Comparison of ENCODE assay signal across 9 cellular contexts in genomic region chr1:150874455-150875196, GRCh38. TPM values are rescaled to one million over a fixed set of nuclear protein-coding genes. Genes with fewer than 3 reads are reported as not detected.
DNase-seq lines count a peak whose midpoint lies in the region; ATAC-seq and TF ChIP-seq lines count a peak whose summit lies in the region.
"Had no signal": no experiment of that assay in that cellular context is flagged by ENCODE, and none has a peak within 500 bp of the region (broad histone marks: within the 10 kb centered on the region; RNA-seq: fewer than 3 reads in every experiment).

No MANE protein-coding gene starts in this region.

- WGBS in transverse colon (ENCODE audit: low coverage in 1 of 2), 2 donors = 6 to 48% methylated on average over 1 to 7 of the region's 7 CpGs

- no peaks in the 10 kb centered on the region for H3K4me1 ChIP-seq in ascending aorta
- H3K4me1 ChIP-seq in lower lobe of right lung = peaks cover 20% of the 10 kb centered on the region
- H3K4me1 ChIP-seq in transverse colon = peaks cover 0 to 25% (median 23%) of the 10 kb centered on the region in 4 donors

- peaks cover 7% of the 10 kb centered on the region for H3K36me3 Mint-ChIP-seq in activated T-cell treated with anti-CD3 and anti-CD28 coated beads, Interleukin-2, amount 50 U/mL, for 4 hours (ENCODE audit: insufficient read depth)

- H3K27ac ChIP-seq in ascending aorta (peak overlapping the region; percentile 31 to 99), lower lobe of right lung (peak overlapping the region; percentile 93), transverse colon (peak overlapping the region; percentile 96 to 99 (median 97))

- H3K4me3 ChIP-seq in ascending aorta (peak overlapping the region; percentile 87 to 99), lower lobe of right lung (peak overlapping the region; percentile 90), transverse colon (peak overlapping the region in 3 of 4 donors; percentile 76 to 99 (median 91))

- H3K9me3 Mint-ChIP-seq in activated T-cell treated with anti-CD3 and anti-CD28 coated beads, Interleukin-2, amount 50 U/mL, for 4 hours = no peaks in the 10 kb centered on the region

- no peak for TF ChIP-seq CTCF in ascending aorta (IDR thresholded peaks at IDR 0.05)
- TF ChIP-seq CTCF in lower lobe of right lung (IDR thresholded peaks at IDR 0.05) = no peak
- TF ChIP-seq CTCF in transverse colon (IDR thresholded peaks at IDR 0.05) = no peak

- peak overlapping the region; percentile 92 for H3K4me3 Mint-ChIP-seq in activated T-cell treated with anti-CD3 and anti-CD28 coated beads, Interleukin-2, amount 50 U/mL, for 4 hours

- no peak for TF ChIP-seq POLR2A in transverse colon (IDR thresholded peaks at IDR 0.05)

- no peak for TF ChIP-seq EP300 in transverse colon (IDR thresholded peaks at IDR 0.05; ENCODE audit: low read depth)

- intact Hi-C loops in ascending aorta (cut with DNase I) = loop anchor here (5.0 to 10.0 kb wide), 5 partner anchors 180 to 510 kb away; partner anchors contain the start of genes CDC42SE1, ENSA, GOLPH3L and RPRD2
- intact Hi-C loops in lower lobe of right lung (cut with DNase I) = no loop called here
- intact Hi-C loops in transverse colon (cut with DNase I; ENCODE audit: low total_unique reads) = no loop called here

- no peak for ATAC-seq in activated T-cell treated with anti-CD3 and anti-CD28 coated beads, Interleukin-2, amount 50 U/mL, for 4 hours
- ATAC-seq in lower lobe of right lung (no peak), HG02970 (IDR thresholded peaks at IDR 0.05; ENCODE audit: low FRiP score, unreplicated experiment) (no peak)

- H3K36me3 ChIP-seq in ascending aorta (peaks cover 0 to 3% of the 10 kb centered on the region in 2 donors), lower lobe of right lung (peaks cover 4% of the 10 kb centered on the region), transverse colon (no peaks in the 10 kb centered on the region)

- in situ Hi-C loops in transverse colon (cut with MboI; ENCODE audit: low pct_ligation_motif_present in 1 of 4, low pct_unique_long_range_greater_than_20kb in 1 of 4, low sequenced_read_pairs in 3 of 4) (no loop called here), KBM-7 (cut with MboI; ENCODE audit: low pct_unique_long_range_greater_than_20kb, low sequenced_read_pairs) (no loop called here)

- H3K27me3 Mint-ChIP-seq in activated T-cell treated with anti-CD3 and anti-CD28 coated beads, Interleukin-2, amount 50 U/mL, for 4 hours (ENCODE audit: low read depth) = no peaks in the 10 kb centered on the region

- peaks cover 35% of the 10 kb centered on the region for H3K4me1 Mint-ChIP-seq in activated T-cell treated with anti-CD3 and anti-CD28 coated beads, Interleukin-2, amount 50 U/mL, for 4 hours (ENCODE audit: low read depth)

- H3K27me3 ChIP-seq in ascending aorta (no peaks in the 10 kb centered on the region), lower lobe of right lung (ENCODE audit: low read depth) (no peaks in the 10 kb centered on the region), transverse colon (no peaks in the 10 kb centered on the region)

- no peaks in the 10 kb centered on the region for H3K9me3 ChIP-seq in ascending aorta
- H3K9me3 ChIP-seq in lower lobe of right lung = no peaks in the 10 kb centered on the region
- no peaks in the 10 kb centered on the region for H3K9me3 ChIP-seq in transverse colon

- DNase-seq in activated T-cell treated with anti-CD3 and anti-CD28 coated beads, Interleukin-2, amount 50 U/mL, for 4 hours = no peak
- DNase-seq in activated T-cell treated with anti-CD3 and anti-CD28 coated beads, Interleukin-2, amount 50 U/mL, for 48 hours = no peak
- DNase-seq in ascending aorta (ENCODE audit: low spot score in 2 of 2) (no peak), lower lobe of right lung (no peak), transverse colon (no peak), COR-L47 (lab: John Stamatoyannopoulos, UW) (no peak), KBM-7 (no peak)
- DNase-seq: NCI-H526 treated with DMSO at 0.1 percent for 48 hours had no signal

RNA-seq across cellular contexts. Expression of gene ARNT, which starts 1.8 kb away (rescaled TPM):
- 10 to 100 TPM; 20.1 to 24.6 (median 22.6) TPM for total RNA-seq in activated T-cell treated with anti-CD3 and anti-CD28 coated beads, Interleukin-2, amount 50 U/mL, for 4 hours
- total RNA-seq in ascending aorta (13.0 TPM), lower lobe of right lung (52.7 TPM), transverse colon (10 to 100 TPM; 47.9 to 64.6 (median 53.9) TPM)

RNA-seq across cellular contexts. Expression of gene CTXND2, which starts 12.3 kb away (rescaled TPM):
- not detected for total RNA-seq in activated T-cell treated with anti-CD3 and anti-CD28 coated beads, Interleukin-2, amount 50 U/mL, for 4 hours
- total RNA-seq in ascending aorta = not detected
- total RNA-seq in lower lobe of right lung = not detected
- total RNA-seq in transverse colon = not detected

RNA-seq across cellular contexts. Expression of gene SETDB1, which starts 51.5 kb away (rescaled TPM):
- total RNA-seq in activated T-cell treated with anti-CD3 and anti-CD28 coated beads, Interleukin-2, amount 50 U/mL, for 4 hours = 10 to 100 TPM; 37.0 to 40.7 (median 40.7) TPM
- total RNA-seq in ascending aorta (21.3 TPM), lower lobe of right lung (47.5 TPM), transverse colon (10 to 100 TPM; 19.5 to 59.7 (median 39.2) TPM)
